Comparison of ENCODE assay signal across 16 cellular contexts in the genomic region with DNA sequence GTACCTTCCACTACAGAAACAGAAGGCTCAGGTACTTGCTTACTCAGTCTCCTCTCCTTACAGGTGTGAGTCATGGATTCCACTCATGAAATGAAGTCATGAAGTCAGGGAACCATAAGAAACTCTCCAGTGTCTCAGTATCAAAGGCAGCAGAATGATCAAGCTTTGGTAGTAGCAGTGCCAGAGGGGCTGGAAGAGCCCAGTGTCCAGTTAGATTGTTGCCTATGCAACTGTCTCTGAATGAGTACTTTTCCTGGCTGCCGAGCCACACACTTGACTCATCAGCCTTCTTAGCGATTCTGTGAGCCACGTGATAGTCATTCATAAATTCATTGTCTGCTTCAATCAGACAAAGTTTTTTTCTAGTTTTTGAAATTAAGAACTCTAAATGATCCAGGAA. TPM values are rescaled to one million over a fixed set of nuclear protein-coding genes. Genes with fewer than 3 reads are reported as not detected.
DNase-seq lines count a peak whose midpoint lies in the region; ATAC-seq and TF ChIP-seq lines count a peak whose summit lies in the region.
"Had no signal": no experiment of that assay in that cellular context is flagged by ENCODE, and none has a peak within 500 bp of the region (broad histone marks: within the 10 kb centered on the region; RNA-seq: fewer than 3 reads in every experiment).

No MANE protein-coding gene starts in this region.

- H3K4me1 Mint-ChIP-seq in MCF 10A (ENCODE audit: insufficient read depth, unreplicated experiment) = peaks cover 7% of the 10 kb centered on the region
- peaks cover 5 to 6% of the 10 kb centered on the region in 2 donors for H3K4me1 Mint-ChIP-seq in stimulated activated naive B cell treated with anti-CD40 and anti-IgM and Interleukin-4, amounts not matched to agents 10 μg/mL and 1 μg/mL and 100 μg/mL, for 72 hours
- H3K4me1 Mint-ChIP-seq: immature natural killer cell had no signal

- intact Hi-C loops in MCF 10A (cut with micrococcal nuclease) (no loop called here), breast epithelium (cut with DNase I; ENCODE audit: low total_unique reads) (no loop called here)

- no peaks in the 10 kb centered on the region for H3K9me3 ChIP-seq in breast epithelium
- no peaks in the 10 kb centered on the region for H3K9me3 ChIP-seq in osteoblast (ENCODE audit: low read depth, low read length)
- H3K9me3 ChIP-seq in BE2C = no peaks in the 10 kb centered on the region
- H3K9me3 ChIP-seq: ascending aorta had no signal

- H3K4me2 ChIP-seq in osteoblast (ENCODE audit: insufficient read depth, low read length) = no peak overlapping the region

- H3K27ac Mint-ChIP-seq in MCF 10A (ENCODE audit: low read depth, unreplicated experiment) = no peak overlapping the region
- H3K27ac Mint-ChIP-seq in stimulated activated naive B cell treated with anti-CD40 and anti-IgM and Interleukin-4, amounts not matched to agents 10 μg/mL and 1 μg/mL and 100 μg/mL, for 72 hours = no peak overlapping the region
- H3K27ac Mint-ChIP-seq: immature natural killer cell had no signal

- H2AFZ ChIP-seq in osteoblast (ENCODE audit: low read length) = no peak overlapping the region

- H3K36me3 ChIP-seq in breast epithelium (no peaks in the 10 kb centered on the region), osteoblast (ENCODE audit: insufficient read depth, low read length) (no peaks in the 10 kb centered on the region), BE2C (no peaks in the 10 kb centered on the region)
- H3K36me3 ChIP-seq: ascending aorta, stomach had no signal

- POLR2A ChIA-PET in MCF 10A (lab: Yijun Ruan, JAX) = no interaction called here

- H3K4me3 ChIP-seq in breast epithelium (no peak overlapping the region), epithelial cell of proximal tubule (ENCODE audit: low read depth, low read length) (no peak overlapping the region), osteoblast (ENCODE audit: insufficient read depth, low read length) (no peak overlapping the region), BE2C (ENCODE audit: low read depth, low read length) (no peak overlapping the region)
- H3K4me3 ChIP-seq: ascending aorta, stomach had no signal

- H3K9me3 Mint-ChIP-seq in MCF 10A (ENCODE audit: unreplicated experiment) = no peaks in the 10 kb centered on the region
- peaks cover 7 to 9% of the 10 kb centered on the region in 2 donors for H3K9me3 Mint-ChIP-seq in stimulated activated naive B cell treated with anti-CD40 and anti-IgM and Interleukin-4, amounts not matched to agents 10 μg/mL and 1 μg/mL and 100 μg/mL, for 72 hours

- H3K27ac ChIP-seq in breast epithelium (no peak overlapping the region), osteoblast (ENCODE audit: low read depth, low read length) (no peak overlapping the region)
- H3K27ac ChIP-seq: ascending aorta, stomach had no signal

- H3K36me3 Mint-ChIP-seq in MCF 10A (ENCODE audit: insufficient read depth, unreplicated experiment) = no peaks in the 10 kb centered on the region
- peaks cover 3 to 11% of the 10 kb centered on the region in 2 donors for H3K36me3 Mint-ChIP-seq in stimulated activated naive B cell treated with anti-CD40 and anti-IgM and Interleukin-4, amounts not matched to agents 10 μg/mL and 1 μg/mL and 100 μg/mL, for 72 hours

- H3K27me3 ChIP-seq in breast epithelium (no peaks in the 10 kb centered on the region), osteoblast (ENCODE audit: insufficient read depth, low read length) (no peaks in the 10 kb centered on the region), BE2C (no peaks in the 10 kb centered on the region)
- H3K27me3 ChIP-seq: ascending aorta, stomach had no signal

- CTCF ChIA-PET in MCF 10A (lab: Yijun Ruan, JAX) = no interaction called here

- TF ChIP-seq POLR2A in breast epithelium (IDR thresholded peaks at IDR 0.05) = no peak

- TF ChIP-seq CTCF in MCF 10A (IDR thresholded peaks at IDR 0.05; ENCODE audit: unreplicated experiment) (no peak), breast epithelium (IDR thresholded peaks at IDR 0.05) (no peak), epithelial cell of proximal tubule (conservative IDR thresholded peaks at IDR 0.05; ENCODE audit: low read depth, low read length) (no peak), osteoblast (IDR thresholded peaks at IDR 0.05; ENCODE audit: extremely low read depth, low read depth, low read length) (no peak), BE2C (IDR thresholded peaks at IDR 0.05; ENCODE audit: low read depth, low read length) (no peak)

- H3K27me3 Mint-ChIP-seq in MCF 10A (ENCODE audit: insufficient read depth, unreplicated experiment) = no peaks in the 10 kb centered on the region
- peaks cover 0 to 9% of the 10 kb centered on the region in 2 donors for H3K27me3 Mint-ChIP-seq in stimulated activated naive B cell treated with anti-CD40 and anti-IgM and Interleukin-4, amounts not matched to agents 10 μg/mL and 1 μg/mL and 100 μg/mL, for 72 hours

- peak; percentile 55 for DNase-seq in MCF 10A (ENCODE audit: unreplicated experiment)
- no peak for DNase-seq in breast epithelium (ENCODE audit: low spot score in 2 of 2)
- peak; percentile 23 for DNase-seq in RPMI7951 (ENCODE audit: low read depth)
- DNase-seq in epithelial cell of proximal tubule (ENCODE audit: low read depth) = peak; percentile 74
- DNase-seq in stimulated activated naive B cell treated with anti-CD40 and anti-IgM and Interleukin-4, amounts not matched to agents 10 μg/mL and 1 μg/mL and 100 μg/mL, for 72 hours = no peak
- DNase-seq in osteoblast (ENCODE audit: insufficient read length, low spot score, missing footprints) = no peak
- DNase-seq in BE2C = no peak
- no peak for DNase-seq in SW480 (ENCODE audit: low spot score)
- DNase-seq: effector CD4-positive, alpha-beta T cell; immature natural killer cell; IMR-90; NCI-H1417 treated with DMSO at 0.1 percent for 48 hours; NCI-H526; stomach; T1000 had no signal

- H3K4me1 ChIP-seq in breast epithelium (no peaks in the 10 kb centered on the region), osteoblast (ENCODE audit: insufficient read depth, low read length) (no peaks in the 10 kb centered on the region), BE2C (no peaks in the 10 kb centered on the region)

- no TSS peak for BruUV-seq in MCF 10A (replicated peaks; lab: Mats Ljungman, UMichigan)

- peak; percentile 34 to 58 for ATAC-seq in stimulated activated naive B cell treated with anti-CD40 and anti-IgM and Interleukin-4, amounts not matched to agents 10 μg/mL and 1 μg/mL and 100 μg/mL, for 72 hours (replicated peaks)

- no peak overlapping the region for H3K4me3 Mint-ChIP-seq in MCF 10A (ENCODE audit: unreplicated experiment)
- no peak overlapping the region for H3K4me3 Mint-ChIP-seq in stimulated activated naive B cell treated with anti-CD40 and anti-IgM and Interleukin-4, amounts not matched to agents 10 μg/mL and 1 μg/mL and 100 μg/mL, for 72 hours
- H3K4me3 Mint-ChIP-seq: immature natural killer cell had no signal

- no peaks in the 10 kb centered on the region for H3K79me2 ChIP-seq in osteoblast (ENCODE audit: insufficient read depth, low read length)

- no peaks in the 10 kb centered on the region for H4K20me1 ChIP-seq in osteoblast (ENCODE audit: insufficient read depth, low read length)

RNA-seq across cellular contexts. Expression of a gene that starts 52.2 kb away (rescaled TPM):
- total RNA-seq in MCF 10A (2022) (10.8 and 13.5 TPM in 2 replicates), breast epithelium (10 to 100 TPM; 14.6 to 22.0 (median 19.5) TPM), epithelial cell of proximal tubule (6.2 and 6.3 TPM in 2 replicates), osteoblast (5.8 and 9.1 TPM in 2 replicates)
- 5.5 and 6.4 TPM in 2 replicates for total RNA-seq in RPMI7951 (2014; rRNA removed; shearing (Covaris generic))
- 17.9 TPM for polyA plus RNA-seq in BE2C (2012; ENCODE audit: insufficient read depth, insufficient read length, low read depth)

Comparison
In these comparisons a context has a peak if more than half of its experiments do, and no peak if none do; other contexts are left out.
1. DNase-seq: peak in MCF 10A (single experiment), RPMI7951 (single experiment) and epithelial cell of proximal tubule (single experiment); none in breast epithelium (0 of 2), stimulated activated naive B cell treated with anti-CD40 and anti-IgM and Interleukin-4, amounts not matched to agents 10 μg/mL and 1 μg/mL and 100 μg/mL, for 72 hours (single experiment), osteoblast (single experiment), BE2C (single experiment) and SW480 (single experiment).